Comparison of ENCODE assay signal across 8 cellular contexts in the genomic region with DNA sequence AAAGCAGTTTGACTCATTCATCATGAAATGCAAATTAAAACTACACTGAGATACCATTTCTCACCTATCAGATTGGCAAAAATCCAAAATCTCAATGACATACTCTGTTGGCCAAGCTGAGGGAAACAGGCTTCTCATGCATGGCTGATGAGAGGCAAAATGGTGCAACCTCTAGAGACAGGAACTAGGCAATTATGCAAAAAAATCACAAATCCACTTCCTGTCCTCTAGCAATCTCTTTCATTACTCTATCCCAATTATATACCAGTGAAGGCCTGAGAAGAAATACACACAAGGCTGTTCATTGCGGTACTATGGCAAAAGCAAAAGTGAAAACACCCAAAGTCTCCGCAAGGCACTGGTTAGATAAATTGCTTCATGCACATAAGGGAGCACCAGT. TPM values are rescaled to one million over a fixed set of nuclear protein-coding genes. Genes with fewer than 3 reads are reported as not detected.
DNase-seq lines count a peak whose midpoint lies in the region; ATAC-seq lines count a peak whose summit lies in the region.

No MANE protein-coding gene starts in this region.

- peak overlapping the region in 3 of 8 donors; percentile 24 to 69 (median 64) for H3K4me3 Mint-ChIP-seq in naive B cell

- H3K9me3 Mint-ChIP-seq in naive B cell = peaks cover 0 to 5% (median 0%) of the 10 kb centered on the region in 7 donors

- H3K36me3 Mint-ChIP-seq in naive B cell = no peaks in the 10 kb centered on the region

- DNase-seq in NCI-H748 (lab: John Stamatoyannopoulos, UW; ENCODE audit: unreplicated experiment) = peak; percentile 35
- DNase-seq in NCI-H748 treated with DMSO at 0.1 percent for 48 hours (lab: John Stamatoyannopoulos, UW) = no peak
- DNase-seq in NCI-H1092 treated with DMSO at 0.1 percent for 48 hours (lab: John Stamatoyannopoulos, UW) = peak; percentile 47
- DNase-seq in naive B cell = no peak
- DNase-seq in ureter (ENCODE audit: low spot score) = no peak
- DNase-seq in activated CD8-positive, alpha-beta memory T cell treated with anti-CD3 and anti-CD28 coated beads, Interleukin-2, amount 50 U/mL, for 4 hours = no peak
- no peak for DNase-seq in AG08395 (ENCODE audit: low spot score)

- peaks cover 9 to 19% (median 16%) of the 10 kb centered on the region in 3 donors for H3K4me1 Mint-ChIP-seq in naive B cell

- ATAC-seq in HG02759 (IDR thresholded peaks at IDR 0.05; ENCODE audit: unreplicated experiment) = peak; percentile 83
- ATAC-seq in naive B cell (ENCODE audit: low read depth in 2 of 2) = peak; percentile 47 to 84

- H3K27ac Mint-ChIP-seq in naive B cell = peak overlapping the region in 1 of 6 donors; percentile 52

- H3K27me3 Mint-ChIP-seq in naive B cell = no peaks in the 10 kb centered on the region

RNA-seq across cellular contexts. Expression of a gene that starts 25.9 kb away (rescaled TPM):
- polyA plus RNA-seq in naive B cell (ENCODE audit: low read depth in 6 of 6) = 1 to 10 TPM; 1.4 to 4.6 (median 3.8) TPM
- total RNA-seq in ureter = 7.8 TPM

Comparison
In these comparisons a context has a peak if more than half of its experiments do, and no peak if none do; other contexts are left out.
1. DNase-seq: peak in NCI-H748 (single experiment) and NCI-H1092 treated with DMSO at 0.1 percent for 48 hours (single experiment); none in NCI-H748 treated with DMSO at 0.1 percent for 48 hours (single experiment), naive B cell (single experiment), ureter (single experiment), activated CD8-positive, alpha-beta memory T cell treated with anti-CD3 and anti-CD28 coated beads, Interleukin-2, amount 50 U/mL, for 4 hours (single experiment) and AG08395 (single experiment).